9 cellular contexts compared by ENCODE assay signal in the genomic region with DNA sequence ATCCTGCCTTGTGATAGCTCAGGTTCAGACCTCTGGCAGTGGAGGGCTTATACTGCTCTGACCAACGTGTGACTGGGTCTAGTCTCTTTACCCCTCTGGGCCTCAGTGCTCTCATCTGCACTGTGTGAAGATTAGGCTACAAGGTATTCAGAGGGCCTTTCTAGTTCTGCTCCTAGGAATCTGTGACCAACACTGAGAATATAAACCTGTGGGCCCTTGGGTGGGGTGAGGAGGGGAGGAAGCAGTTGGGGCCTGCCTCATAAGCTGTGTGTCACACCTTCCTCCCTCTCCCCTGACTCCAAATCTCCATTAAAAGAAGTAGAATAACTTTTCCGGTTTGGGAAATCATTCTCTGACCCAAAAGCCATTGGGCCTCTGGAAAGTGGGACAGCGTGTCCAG.
DNase-seq lines count a peak whose midpoint lies in the region; ATAC-seq and TF ChIP-seq lines count a peak whose summit lies in the region.
"Had no signal": no experiment of that assay in that cellular context is flagged by ENCODE, and none has a peak within 500 bp of the region (broad histone marks: within the 10 kb centered on the region; RNA-seq: fewer than 3 reads in every experiment).

No MANE protein-coding gene starts in this region.

- ATAC-seq in naive thymus-derived CD4-positive, alpha-beta T cell, result peak; percentile 24
- no peak for ATAC-seq in HG02623 (IDR thresholded peaks at IDR 0.05; ENCODE audit: unreplicated experiment)

- peak; percentile 42 for DNase-seq in activated naive CD4-positive, alpha-beta T cell treated with anti-CD3 and anti-CD28 coated beads for 36 hours
- DNase-seq in activated naive CD4-positive, alpha-beta T cell treated with anti-CD3 and anti-CD28 coated beads, Interleukin-2, amount 50 U/mL, for 16 hours, result no peak
- no peak for DNase-seq in breast epithelium (ENCODE audit: low spot score in 2 of 2)
- peak in 2 of 9 donors; percentile 12 to 15 for DNase-seq in naive thymus-derived CD4-positive, alpha-beta T cell
- DNase-seq in type B pancreatic cell (ENCODE audit: extremely low spot score, unreplicated experiment), result peak; percentile 11
- no peak for DNase-seq in stimulated activated CD8-positive, alpha-beta memory T cell treated with anti-CD3 and anti-CD28 coated beads, Interleukin-4, amount 100 ng/mL, for 48 hours
- DNase-seq in NCI-H2029 (lab: John Stamatoyannopoulos, UW), result no peak
- DNase-seq: BE2C had no signal

- peaks cover 2% of the 10 kb centered on the region for H3K36me3 Mint-ChIP-seq in activated naive CD4-positive, alpha-beta T cell treated with anti-CD3 and anti-CD28 coated beads for 36 hours (ENCODE audit: low read depth)
- H3K36me3 Mint-ChIP-seq in naive thymus-derived CD4-positive, alpha-beta T cell, result peaks cover 0 to 8% (median 5%) of the 10 kb centered on the region in 5 donors
- no peaks in the 10 kb centered on the region for H3K36me3 Mint-ChIP-seq in type B pancreatic cell

- peak overlapping the region; percentile 83 to 92 for H3K27ac ChIP-seq in breast epithelium
- peak overlapping the region; percentile 59 for H3K27ac ChIP-seq in naive thymus-derived CD4-positive, alpha-beta T cell (ENCODE audit: low read depth, low read length)

- TF ChIP-seq POLR2A in breast epithelium (IDR thresholded peaks at IDR 0.05), result no peak

- peak overlapping the region; percentile 92 for H3K27ac Mint-ChIP-seq in activated naive CD4-positive, alpha-beta T cell treated with anti-CD3 and anti-CD28 coated beads for 36 hours
- H3K27ac Mint-ChIP-seq in naive thymus-derived CD4-positive, alpha-beta T cell, result peak overlapping the region; percentile 89 to 100 (median 95)
- H3K27ac Mint-ChIP-seq in type B pancreatic cell, result no peak overlapping the region

- CTCF ChIA-PET in activated naive CD4-positive, alpha-beta T cell treated with anti-CD3 and anti-CD28 coated beads for 36 hours (lab: Charles Lee), result interaction anchor here (0.8 to 1.5 kb wide), 3 partner anchors 57 to 226 kb away, joined by 3 to 4 read pairs (median 3); no protein-coding TSS in a partner anchor
- CTCF ChIA-PET in naive thymus-derived CD4-positive, alpha-beta T cell (lab: Charles Lee), result interaction anchor here (0.6 to 1.3 kb wide), 4 partner anchors 56 to 381 kb away, joined by 3 to 4 read pairs (median 4); no protein-coding TSS in a partner anchor

- POLR2A ChIA-PET in naive thymus-derived CD4-positive, alpha-beta T cell (lab: Charles Lee), result interaction anchor here (1.2 to 4.1 kb wide), 7 partner anchors 42 to 97 kb away, joined by 3 to 44 read pairs (median 4); partner anchors contain the start of gene MSN

- H3K4me1 Mint-ChIP-seq in activated naive CD4-positive, alpha-beta T cell treated with anti-CD3 and anti-CD28 coated beads for 36 hours (ENCODE audit: low read depth), result peaks cover 75% of the 10 kb centered on the region
- peaks cover 35 to 94% (median 80%) of the 10 kb centered on the region in 7 donors for H3K4me1 Mint-ChIP-seq in naive thymus-derived CD4-positive, alpha-beta T cell
- no peaks in the 10 kb centered on the region for H3K4me1 Mint-ChIP-seq in type B pancreatic cell (ENCODE audit: unreplicated experiment)

- peak overlapping the region; percentile 15 for H3K4me3 Mint-ChIP-seq in activated naive CD4-positive, alpha-beta T cell treated with anti-CD3 and anti-CD28 coated beads for 36 hours
- H3K4me3 Mint-ChIP-seq in naive thymus-derived CD4-positive, alpha-beta T cell, result peak overlapping the region; percentile 5 to 73 (median 58)
- no peak overlapping the region for H3K4me3 Mint-ChIP-seq in type B pancreatic cell

- intact Hi-C loops in activated naive CD4-positive, alpha-beta T cell treated with anti-CD3 and anti-CD28 coated beads for 36 hours (cut with micrococcal nuclease), result loop anchor here (1.0 kb wide), 1 partner anchor 97 kb away; no protein-coding TSS in a partner anchor
- intact Hi-C loops in breast epithelium (cut with DNase I; ENCODE audit: low total_unique reads), result no loop called here
- intact Hi-C loops in naive thymus-derived CD4-positive, alpha-beta T cell (cut with micrococcal nuclease), result no loop called here

- H3K36me3 ChIP-seq in breast epithelium, result no peaks in the 10 kb centered on the region
- H3K36me3 ChIP-seq in naive thymus-derived CD4-positive, alpha-beta T cell (ENCODE audit: control insufficient read depth in 2 of 3, insufficient read depth in 3 of 3, low read length in 3 of 3), result no peaks in the 10 kb centered on the region
- H3K36me3 ChIP-seq: BE2C had no signal

- no peak for TF ChIP-seq CTCF in breast epithelium (IDR thresholded peaks at IDR 0.05)
- no peak for TF ChIP-seq CTCF in type B pancreatic cell (conservative IDR thresholded peaks at IDR 0.05)

- no peaks in the 10 kb centered on the region for H3K27me3 Mint-ChIP-seq in activated naive CD4-positive, alpha-beta T cell treated with anti-CD3 and anti-CD28 coated beads for 36 hours (ENCODE audit: low read depth)
- H3K27me3 Mint-ChIP-seq in naive thymus-derived CD4-positive, alpha-beta T cell, result no peaks in the 10 kb centered on the region
- H3K27me3 Mint-ChIP-seq in type B pancreatic cell, result no peaks in the 10 kb centered on the region

- H3K4me1 ChIP-seq in breast epithelium, result peaks cover 0 to 7% of the 10 kb centered on the region in 2 donors
- peaks cover 55 to 64% of the 10 kb centered on the region in 2 donors for H3K4me1 ChIP-seq in naive thymus-derived CD4-positive, alpha-beta T cell (ENCODE audit: control insufficient read depth in 2 of 2, insufficient read depth in 2 of 2, low read length in 2 of 2)
- H3K4me1 ChIP-seq: BE2C had no signal

- H3K4me3 ChIP-seq in breast epithelium, result peak overlapping the region in 1 of 3 donors; percentile 11
- H3K4me3 ChIP-seq in naive thymus-derived CD4-positive, alpha-beta T cell (ENCODE audit: low read length), result no peak overlapping the region

- H3K9me3 ChIP-seq in breast epithelium, result no peaks in the 10 kb centered on the region
- no peaks in the 10 kb centered on the region for H3K9me3 ChIP-seq in naive thymus-derived CD4-positive, alpha-beta T cell (ENCODE audit: control insufficient read depth in 2 of 3, low read length in 3 of 3)
- H3K9me3 ChIP-seq: BE2C had no signal

- H3K9me3 Mint-ChIP-seq in activated naive CD4-positive, alpha-beta T cell treated with anti-CD3 and anti-CD28 coated beads for 36 hours, result no peaks in the 10 kb centered on the region
- H3K9me3 Mint-ChIP-seq in naive thymus-derived CD4-positive, alpha-beta T cell, result peaks cover 0 to 10% (median 0%) of the 10 kb centered on the region in 11 donors
- no peaks in the 10 kb centered on the region for H3K9me3 Mint-ChIP-seq in type B pancreatic cell

- peaks cover 0 to 14% of the 10 kb centered on the region in 2 donors for H3K27me3 ChIP-seq in breast epithelium
- no peaks in the 10 kb centered on the region for H3K27me3 ChIP-seq in naive thymus-derived CD4-positive, alpha-beta T cell (ENCODE audit: control insufficient read depth in 2 of 2, insufficient read depth in 2 of 2, low read length in 2 of 2)
- H3K27me3 ChIP-seq: BE2C had no signal

Comparison
In these comparisons a context has a peak if more than half of its experiments do, and no peak if none do; other contexts are left out.
1. DNase-seq: peak in activated naive CD4-positive, alpha-beta T cell treated with anti-CD3 and anti-CD28 coated beads for 36 hours (single experiment) and type B pancreatic cell (single experiment); none in activated naive CD4-positive, alpha-beta T cell treated with anti-CD3 and anti-CD28 coated beads, Interleukin-2, amount 50 U/mL, for 16 hours (single experiment), breast epithelium (0 of 2), stimulated activated CD8-positive, alpha-beta memory T cell treated with anti-CD3 and anti-CD28 coated beads, Interleukin-4, amount 100 ng/mL, for 48 hours (single experiment) and NCI-H2029 (single experiment).